ENCODE assay signal across 13 cellular contexts in genomic region chr3:142958707-142959106, GRCh38. TPM values are rescaled to one million over a fixed set of nuclear protein-coding genes. Genes with fewer than 3 reads are reported as not detected.
A peak's percentile ranks its signal among the peaks of the same experiment; 100 is the strongest.
DNase-seq lines count a peak whose midpoint lies in the region; ATAC-seq and TF ChIP-seq lines count a peak whose summit lies in the region.
"Had no signal": no experiment of that assay in that cellular context is flagged by ENCODE, and none has a peak within 500 bp of the region (broad histone marks: within the 10 kb centered on the region; RNA-seq: fewer than 3 reads in every experiment).

No MANE protein-coding gene starts in this region.

- H3K4me3 ChIP-seq in AG09309 (ENCODE audit: control insufficient read depth, low read depth, low read length), result no peak overlapping the region
- H3K4me3 ChIP-seq in HCT116 (replicated peaks in 1 of 2; ENCODE audit: low read depth in 1 of 2, low read length in 2 of 2), result peak overlapping the region in 1 of 2 experiments; percentile 22; a peak in 3 of 4 replicates
- H3K4me3 ChIP-seq: prostate gland had no signal

- TF ChIP-seq CTCF in AG09309 (IDR thresholded peaks at IDR 0.05; ENCODE audit: control insufficient read depth, insufficient read depth, low read depth, low read length, missing control alignments) (no peak), HCT116 (IDR thresholded peaks at IDR 0.05 in 2 of 3, conservative IDR thresholded peaks at IDR 0.05 in 1 of 3; ENCODE audit: borderline replicate concordance in 1 of 3, insufficient read depth in 1 of 3, low read depth in 2 of 3, low read length in 2 of 3) (peak in 1 of 3 experiments; percentile 14; a peak in 1 of 6 replicates)

- peak; percentile 36; the same call in 1 of the 2 replicates for TF ChIP-seq RAD21 in HCT116 (IDR thresholded peaks at IDR 0.05; ENCODE audit: low read depth)

- H3K4me1 Mint-ChIP-seq in activated naive CD8-positive, alpha-beta T cell treated with anti-CD3 and anti-CD28 coated beads, Interleukin-2, amount 50 U/mL, for 24 hours, result peaks cover 7% of the 10 kb centered on the region

- no peaks in the 10 kb centered on the region for H3K9me3 ChIP-seq in HCT116 (ENCODE audit: control insufficient read depth in 1 of 2, insufficient read depth in 1 of 2, low read depth in 1 of 2, low read length in 2 of 2)
- H3K9me3 ChIP-seq: prostate gland had no signal

- no peak for TF ChIP-seq POLR2A in HCT116 (IDR thresholded peaks at IDR 0.05; ENCODE audit: borderline replicate concordance, extremely low read depth, insufficient read depth, insufficient read length)

- DNase-seq in AG09309 (ENCODE audit: low read depth), result peak; percentile 5
- DNase-seq in HCT116 (ENCODE audit: low read depth, low spot score), result peak; percentile 71
- DNase-seq in activated naive CD8-positive, alpha-beta T cell treated with anti-CD3 and anti-CD28 coated beads, Interleukin-2, amount 50 U/mL, for 24 hours, result peak; percentile 25
- DNase-seq in kidney glomerular epithelial cell (lab: John Stamatoyannopoulos, UW), result peak; percentile 22
- DNase-seq in amniotic stem cell (lab: John Stamatoyannopoulos, UW), result no peak
- DNase-seq in ureter (ENCODE audit: low spot score), result no peak
- DNase-seq: DMS 273 treated with DMSO at 0.1 percent for 48 hours, WERI-Rb-1 had no signal

- no peak overlapping the region for H3K9ac ChIP-seq in HCT116 (ENCODE audit: low read length)

- H2AFZ ChIP-seq in HCT116 (ENCODE audit: low read depth, low read length, poor library complexity, severe bottlenecking), result peak overlapping the region; percentile 75

- H3K27me3 Mint-ChIP-seq in activated naive CD8-positive, alpha-beta T cell treated with anti-CD3 and anti-CD28 coated beads, Interleukin-2, amount 50 U/mL, for 24 hours, result peaks cover 52% of the 10 kb centered on the region

- no peaks in the 10 kb centered on the region for H3K36me3 ChIP-seq in HCT116 (ENCODE audit: control insufficient read depth in 1 of 2, insufficient read depth in 2 of 2, low read length in 2 of 2)
- H3K36me3 ChIP-seq: prostate gland, WERI-Rb-1 had no signal

- peak overlapping the region; percentile 66 for H3K4me2 ChIP-seq in HCT116 (ENCODE audit: low read length)

- RAD21 ChIA-PET in HCT116 (lab: Charles Lee; ENCODE audit: low non-redundant PET in 1 of 2, low total read pairs in 2 of 2, uncharacterized antibody in 2 of 2, unreplicated experiment in 2 of 2), result interaction anchor here in 1 of 2 experiments (1.1 kb wide), 1 partner anchor 28 kb away, joined by 3 read pairs; no protein-coding TSS in a partner anchor

- intact Hi-C loops in HCT116 (cut with micrococcal nuclease), result no loop called here

- H3K27me3 ChIP-seq in HCT116 (ENCODE audit: insufficient read depth, low read length), result no peaks in the 10 kb centered on the region

- H3K4me1 ChIP-seq in HCT116 (ENCODE audit: control insufficient read depth in 1 of 2, insufficient read depth in 2 of 2, low read length in 2 of 2), result peaks cover 6 to 19% of the 10 kb centered on the region in 2 experiments
- H3K4me1 ChIP-seq: prostate gland had no signal

- no peak overlapping the region; the same call in 1 of the 2 replicates for H3K27ac ChIP-seq in HCT116 (ENCODE audit: low read depth, low read length)
- H3K27ac ChIP-seq: prostate gland, WERI-Rb-1 had no signal

- H3K79me2 ChIP-seq in HCT116 (ENCODE audit: insufficient read depth, low read length), result no peaks in the 10 kb centered on the region

- no TSS peak for BruUV-seq in HCT116 (replicated peaks; lab: Mats Ljungman, UMichigan)

- H3K9me2 ChIP-seq in HCT116 (ENCODE audit: insufficient read depth), result no peaks in the 10 kb centered on the region

- no peak overlapping the region for H3K4me3 Mint-ChIP-seq in activated naive CD8-positive, alpha-beta T cell treated with anti-CD3 and anti-CD28 coated beads, Interleukin-2, amount 50 U/mL, for 24 hours
- H3K4me3 Mint-ChIP-seq: stimulated activated memory B cell treated with anti-CD40 and anti-IgM and Interleukin-4, amounts not matched to agents 10 μg/mL and 1 μg/mL and 100 μg/mL, for 72 hours had no signal

- ATAC-seq in HCT116, result peak; percentile 89
- ATAC-seq in activated naive CD8-positive, alpha-beta T cell treated with anti-CD3 and anti-CD28 coated beads, Interleukin-2, amount 50 U/mL, for 24 hours, result peak; percentile 75
- no peak for ATAC-seq in HG03432 (IDR thresholded peaks at IDR 0.05; ENCODE audit: unreplicated experiment)
- no peak for ATAC-seq in GM21737 (IDR thresholded peaks at IDR 0.05; ENCODE audit: unreplicated experiment)
- ATAC-seq: stimulated activated memory B cell treated with anti-CD40 and anti-IgM and Interleukin-4, amounts not matched to agents 10 μg/mL and 1 μg/mL and 100 μg/mL, for 72 hours had no signal

- no peak overlapping the region for H3K27ac Mint-ChIP-seq in activated naive CD8-positive, alpha-beta T cell treated with anti-CD3 and anti-CD28 coated beads, Interleukin-2, amount 50 U/mL, for 24 hours
- H3K27ac Mint-ChIP-seq: stimulated activated memory B cell treated with anti-CD40 and anti-IgM and Interleukin-4, amounts not matched to agents 10 μg/mL and 1 μg/mL and 100 μg/mL, for 72 hours had no signal

- H3K9me3 Mint-ChIP-seq in activated naive CD8-positive, alpha-beta T cell treated with anti-CD3 and anti-CD28 coated beads, Interleukin-2, amount 50 U/mL, for 24 hours, result no peaks in the 10 kb centered on the region
- H3K9me3 Mint-ChIP-seq: stimulated activated memory B cell treated with anti-CD40 and anti-IgM and Interleukin-4, amounts not matched to agents 10 μg/mL and 1 μg/mL and 100 μg/mL, for 72 hours had no signal

- CTCF ChIA-PET in HCT116 (lab: Charles Lee), result no interaction called here

- no peaks in the 10 kb centered on the region for H3K36me3 Mint-ChIP-seq in activated naive CD8-positive, alpha-beta T cell treated with anti-CD3 and anti-CD28 coated beads, Interleukin-2, amount 50 U/mL, for 24 hours (ENCODE audit: low read depth)

- POLR2A ChIA-PET in HCT116 (lab: Charles Lee), result no interaction called here

- H4K20me1 ChIP-seq in HCT116 (ENCODE audit: insufficient read depth), result no peaks in the 10 kb centered on the region

TF ChIP-seq in HCT116, 20 proteins besides CTCF, POLR2A, EP300 and RAD21 (continues in another document):
- no peak for TF ChIP-seq ELF1 (IDR thresholded peaks at IDR 0.05; ENCODE audit: borderline replicate concordance, low read depth)
- no peak for TF ChIP-seq ZBTB33 (IDR thresholded peaks at IDR 0.05; ENCODE audit: extremely low read depth, insufficient replicate concordance, low read length)
- TF ChIP-seq TCF7L2 (IDR thresholded peaks at IDR 0.05; ENCODE audit: borderline replicate concordance, extremely low read depth, insufficient read depth, insufficient read length), result peak; percentile 19
- TF ChIP-seq SIN3A (IDR thresholded peaks at IDR 0.05; ENCODE audit: low read depth), result no peak
- TF ChIP-seq ZFX (IDR thresholded peaks at IDR 0.05), result no peak
- no peak for TF ChIP-seq EGR1 (IDR thresholded peaks at IDR 0.05; ENCODE audit: low read depth)
- TF ChIP-seq CBX3 (IDR thresholded peaks at IDR 0.05; ENCODE audit: low read depth), result peak; percentile 86; the same call in 1 of the 2 replicates
- TF ChIP-seq MAX (IDR thresholded peaks at IDR 0.05), result 0 out of 2 replicates have a peak, but pooled peaks have one; percentile 60
- peak; percentile 72 for TF ChIP-seq JUND (IDR thresholded peaks at IDR 0.05)
- no peak for TF ChIP-seq REST (IDR thresholded peaks at IDR 0.05; ENCODE audit: low read depth)

RNA-seq across cellular contexts. Expression of gene PAQR9, which starts 4.8 kb away (rescaled TPM):
- total RNA-seq in HCT116 (2021; ENCODE audit: unreplicated experiment) (0.17 TPM), ureter (not detected)
- polyA plus RNA-seq in HCT116 (2012), result 0.07 TPM in 1 of 2 replicates, not detected in the other
- total RNA-seq: lower leg skin had no signal

RNA-seq across cellular contexts. Expression of gene U2SURP, which starts 42.7 kb away (rescaled TPM):
- 132 TPM for total RNA-seq in HCT116 (2021; ENCODE audit: unreplicated experiment)
- 36.4 and 42.2 TPM in 2 replicates for polyA plus RNA-seq in HCT116 (2012)
- 125 TPM for total RNA-seq in ureter

Comparison
In these comparisons a context has a peak if more than half of its experiments do, and no peak if none do; other contexts are left out.
1. DNase-seq: peak in AG09309 (single experiment), HCT116 (single experiment), activated naive CD8-positive, alpha-beta T cell treated with anti-CD3 and anti-CD28 coated beads, Interleukin-2, amount 50 U/mL, for 24 hours (single experiment) and kidney glomerular epithelial cell (single experiment); none in amniotic stem cell (single experiment) and ureter (single experiment).
2. ATAC-seq: peak in HCT116 (single experiment) and activated naive CD8-positive, alpha-beta T cell treated with anti-CD3 and anti-CD28 coated beads, Interleukin-2, amount 50 U/mL, for 24 hours (single experiment); none in HG03432 (single experiment) and GM21737 (single experiment).